Comparison of ENCODE assay signal across 24 cellular contexts in genomic region chr4:4937926-4938325, GRCh38.
"Had no signal": no experiment of that assay in that cellular context is flagged by ENCODE, and none has a peak within 500 bp of the region (broad histone marks: within the 10 kb centered on the region; RNA-seq: fewer than 3 reads in every experiment).

No MANE protein-coding gene starts in this region.

- H3K4me3 ChIP-seq: colonic mucosa, esophagus squamous epithelium, gastrocnemius medialis, heart right ventricle, left lung, lung had no signal

- DNase-seq: cerebellar nuclear complex; colonic mucosa; cortex of kidney; effector CD4-positive, alpha-beta T cell; effector memory CD8-positive, alpha-beta T cell; esophagus squamous epithelium; foreskin fibroblast; foreskin melanocyte; gastrocnemius medialis; glutamatergic neuron; heart right ventricle; hippocampal formation; kidney glomerular epithelial cell; left colon; left lung; left ventricle myocardium superior; mammary epithelial cell; mesendoderm; midbrain; naive B cell had no signal

- H3K36me3 ChIP-seq: colonic mucosa, esophagus squamous epithelium, gastrocnemius medialis, heart right ventricle, left lung had no signal

- H3K9me3 ChIP-seq: colonic mucosa, esophagus squamous epithelium, gastrocnemius medialis, heart right ventricle, left lung had no signal

- H3K27ac ChIP-seq: colonic mucosa, esophagus squamous epithelium, gastrocnemius medialis, heart right ventricle, left lung had no signal

- H3K4me1 ChIP-seq: colonic mucosa, esophagus squamous epithelium, gastrocnemius medialis, heart right ventricle, left lung had no signal

- H3K27me3 ChIP-seq: colonic mucosa, gastrocnemius medialis, left lung had no signal

- FAIRE-seq: endothelial cell of umbilical vein, islet of Langerhans, keratinocyte had no signal
